Comparison of ENCODE assay signal across 14 cellular contexts in genomic region chr17:73357318-73357717, GRCh38.
"Had no signal": no experiment of that assay in that cellular context is flagged by ENCODE, and none has a peak within 500 bp of the region (broad histone marks: within the 10 kb centered on the region; RNA-seq: fewer than 3 reads in every experiment).

No MANE protein-coding gene starts in this region.

- H3K4me2 ChIP-seq: neural progenitor cell had no signal

- H3K9me3 ChIP-seq: left lung, ovary, stomach, uterus had no signal

- H2AFZ ChIP-seq: neural progenitor cell had no signal

- H3K4me1 ChIP-seq: uterus had no signal

- ATAC-seq: activated CD8-positive, alpha-beta T cell treated with anti-CD3 and anti-CD28 coated beads, Interleukin-2, amount 10 ng/mL, durations not matched to agents 7 days and 5 days; left lung; WTC11 had no signal

- DNase-seq: activated CD4-positive, alpha-beta T cell treated with anti-CD3 and anti-CD28 coated beads for 48 hours; activated CD8-positive, alpha-beta T cell treated with anti-CD3 and anti-CD28 coated beads, Interleukin-2, amount 10 ng/mL, durations not matched to agents 7 days and 5 days; activated naive CD4-positive, alpha-beta T cell treated with anti-CD3 and anti-CD28 coated beads, Interleukin-2, amount 10 ng/mL, durations not matched to agents 7 days and 5 days; dermis blood vessel endothelial cell; immature natural killer cell; mesenchymal stem cell; ovary; stimulated activated CD4-positive, alpha-beta T cell treated with anti-CD3 and anti-CD28 coated beads, Interleukin-4, amount 100 ng/mL, for 4 hours; stomach; uterus had no signal

- H3K27me3 ChIP-seq: left lung, neural progenitor cell, ovary, stomach, uterus had no signal

- H3K27ac ChIP-seq: left lung, neural progenitor cell, ovary, skin epidermis, uterus had no signal

- H3K4me3 ChIP-seq: left lung, neural progenitor cell, ovary, skin epidermis, stomach, uterus had no signal

- H3K9ac ChIP-seq: neural progenitor cell had no signal

- H3K36me3 ChIP-seq: left lung, neural progenitor cell, ovary, stomach, uterus had no signal
